ENCODE assay signal across 8 cellular contexts in the genomic region with DNA sequence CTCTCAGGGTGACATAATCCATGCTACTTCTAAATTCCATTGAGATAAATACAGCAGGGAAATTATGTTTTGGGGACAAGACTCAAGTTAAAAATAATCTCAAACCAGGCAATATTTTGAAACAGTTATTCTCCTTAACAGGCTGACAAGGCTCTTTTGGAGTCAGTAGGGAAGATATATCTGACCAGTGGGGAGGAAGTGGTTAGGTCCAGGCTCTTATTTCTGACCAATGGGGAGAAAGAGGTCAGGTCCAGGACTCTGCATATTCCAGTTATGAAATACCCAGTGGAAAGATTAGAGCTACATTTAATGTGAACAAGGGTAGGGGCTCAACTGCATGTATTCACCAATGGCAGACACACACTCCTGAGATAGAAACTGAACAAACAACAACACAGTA.
DNase-seq lines count a peak whose midpoint lies in the region; ATAC-seq lines count a peak whose summit lies in the region.

No MANE protein-coding gene starts in this region.

- peaks cover 48% of the 10 kb centered on the region for H3K4me1 Mint-ChIP-seq in activated T-helper 17 cell treated with anti-CD3 and anti-CD28 coated beads, Interleukin-2, amount 50 U/mL, for 72 hours
- peaks cover 36 to 88% (median 77%) of the 10 kb centered on the region in 4 donors for H3K4me1 Mint-ChIP-seq in naive thymus-derived CD8-positive, alpha-beta T cell

- ATAC-seq in GM18498 (IDR thresholded peaks at IDR 0.05; ENCODE audit: unreplicated experiment) (peak; percentile 30), HG02610 (IDR thresholded peaks at IDR 0.05; ENCODE audit: unreplicated experiment) (peak; percentile 17), GM21360 (IDR thresholded peaks at IDR 0.05; ENCODE audit: unreplicated experiment) (no peak)
- ATAC-seq in activated T-helper 17 cell treated with anti-CD3 and anti-CD28 coated beads, Interleukin-2, amount 50 U/mL, for 72 hours (replicated peaks): peak; percentile 22
- ATAC-seq in naive thymus-derived CD8-positive, alpha-beta T cell: no peak

- POLR2A ChIA-PET in naive thymus-derived CD8-positive, alpha-beta T cell (lab: Charles Lee): interaction anchor here (0.6 to 1.9 kb wide), 4 partner anchors 17 to 93 kb away, joined by 3 to 10 read pairs (median 6); no protein-coding TSS in a partner anchor

- H3K9me3 Mint-ChIP-seq in activated T-helper 17 cell treated with anti-CD3 and anti-CD28 coated beads, Interleukin-2, amount 50 U/mL, for 72 hours: no peaks in the 10 kb centered on the region
- H3K9me3 Mint-ChIP-seq in naive thymus-derived CD8-positive, alpha-beta T cell: no peaks in the 10 kb centered on the region

- peaks cover 69% of the 10 kb centered on the region for H3K36me3 Mint-ChIP-seq in activated T-helper 17 cell treated with anti-CD3 and anti-CD28 coated beads, Interleukin-2, amount 50 U/mL, for 72 hours (ENCODE audit: low read depth)
- H3K36me3 Mint-ChIP-seq in naive thymus-derived CD8-positive, alpha-beta T cell: peaks cover 4 to 14% (median 14%) of the 10 kb centered on the region in 3 donors

- peak overlapping the region; percentile 98 for H3K4me3 Mint-ChIP-seq in activated T-helper 17 cell treated with anti-CD3 and anti-CD28 coated beads, Interleukin-2, amount 50 U/mL, for 72 hours
- H3K4me3 Mint-ChIP-seq in naive thymus-derived CD8-positive, alpha-beta T cell: peak overlapping the region; percentile 89 to 97 (median 94)

- peak overlapping the region; percentile 92 for H3K27ac Mint-ChIP-seq in activated T-helper 17 cell treated with anti-CD3 and anti-CD28 coated beads, Interleukin-2, amount 50 U/mL, for 72 hours
- H3K27ac Mint-ChIP-seq in naive thymus-derived CD8-positive, alpha-beta T cell: peak overlapping the region; percentile 90 to 98 (median 94)

- H3K27me3 Mint-ChIP-seq in activated T-helper 17 cell treated with anti-CD3 and anti-CD28 coated beads, Interleukin-2, amount 50 U/mL, for 72 hours: no peaks in the 10 kb centered on the region
- H3K27me3 Mint-ChIP-seq in naive thymus-derived CD8-positive, alpha-beta T cell: no peaks in the 10 kb centered on the region

- no peak for DNase-seq in naive thymus-derived CD8-positive, alpha-beta T cell
- DNase-seq in superior temporal gyrus (ENCODE audit: extremely low spot score) (no peak), NCI-H82 treated with DMSO at 0.1 percent for 48 hours (lab: John Stamatoyannopoulos, UW; ENCODE audit: unreplicated experiment) (no peak), HK-2 (ENCODE audit: unreplicated experiment) (no peak)

Comparison
In these comparisons a context has a peak if more than half of its experiments do, and no peak if none do; other contexts are left out.
1. ATAC-seq: peak in GM18498 (single experiment), HG02610 (single experiment) and activated T-helper 17 cell treated with anti-CD3 and anti-CD28 coated beads, Interleukin-2, amount 50 U/mL, for 72 hours (single experiment); none in naive thymus-derived CD8-positive, alpha-beta T cell (0 of 2) and GM21360 (single experiment).